ENCODE assay signal across 11 cellular contexts in genomic region chr2:60992985-60993392, GRCh38. TPM values are rescaled to one million over a fixed set of nuclear protein-coding genes. Genes with fewer than 3 reads are reported as not detected.
DNase-seq lines count a peak whose midpoint lies in the region; ATAC-seq, FAIRE-seq and TF ChIP-seq lines count a peak whose summit lies in the region.
"Had no signal": no experiment of that assay in that cellular context is flagged by ENCODE, and none has a peak within 500 bp of the region (broad histone marks: within the 10 kb centered on the region; RNA-seq: fewer than 3 reads in every experiment).

No MANE protein-coding gene starts in this region.

- POLR2A ChIA-PET in HEK293T (lab: Yijun Ruan, JAX): no interaction called here

- 64 to 84% (median 71%) methylated on average over 7 of the region's 7 CpGs for WGBS in small intestine, 3 donors

- CTCF ChIA-PET in HEK293T (lab: Yijun Ruan, JAX): interaction anchor here (0.9 kb wide), 1 partner anchor 12 kb away, joined by 3 read pairs; no protein-coding TSS in a partner anchor

- H3K9me3 ChIP-seq in small intestine (ENCODE audit: control insufficient read depth, low read depth): no peaks in the 10 kb centered on the region

- H3K4me1 ChIP-seq in small intestine (ENCODE audit: control insufficient read depth in 2 of 2, insufficient read depth in 1 of 2, low read depth in 1 of 2, low read length in 1 of 2): no peaks in the 10 kb centered on the region
- H3K4me1 ChIP-seq: parathyroid adenoma had no signal

- ATAC-seq in HG02970 (IDR thresholded peaks at IDR 0.05; ENCODE audit: low FRiP score, unreplicated experiment): peak; percentile 92

- peaks cover 0 to 2% of the 10 kb centered on the region in 2 donors for H3K36me3 ChIP-seq in small intestine (ENCODE audit: control insufficient read depth in 2 of 2, insufficient read depth in 2 of 2, low read length in 2 of 2)
- H3K36me3 ChIP-seq: cardiac muscle cell had no signal

- peak; percentile 37 for DNase-seq in SKM-1 treated with dmso at 0.1 percent for 144 hours (lab: John Stamatoyannopoulos, UW; ENCODE audit: unreplicated experiment)
- no peak for DNase-seq in SKM-1 (lab: John Stamatoyannopoulos, UW; ENCODE audit: unreplicated experiment)
- peak; percentile 89 for DNase-seq in SIG-M5 treated with dmso at 0.1 percent for 504 hours (lab: John Stamatoyannopoulos, UW; ENCODE audit: unreplicated experiment)
- DNase-seq in small intestine: peak; percentile 38
- no peak for DNase-seq in HEK293T (ENCODE audit: extremely low spot score)
- no peak for DNase-seq in HuH-7.5 (ENCODE audit: low spot score)
- no peak for DNase-seq in DMS114 treated with DMSO at 0.1 percent for 48 hours (lab: John Stamatoyannopoulos, UW; ENCODE audit: unreplicated experiment)

- FAIRE-seq in small intestine (lab: Jason Lieb, UNC): no peak

- H3K27ac ChIP-seq in small intestine (ENCODE audit: low read depth in 1 of 2, low read length in 1 of 2): peak overlapping the region; percentile 4 to 80
- H3K27ac ChIP-seq: 22Rv1, cardiac muscle cell, parathyroid adenoma had no signal

- no peak overlapping the region for H3K4me3 ChIP-seq in small intestine (ENCODE audit: low read depth in 1 of 2, low read length in 2 of 2)
- H3K4me3 ChIP-seq: cardiac muscle cell had no signal

- H3K27me3 ChIP-seq in small intestine (ENCODE audit: control insufficient read depth in 2 of 2, insufficient read depth in 2 of 2, low read length in 2 of 2): no peaks in the 10 kb centered on the region
- H3K27me3 ChIP-seq: cardiac muscle cell had no signal

TF ChIP-seq in HEK293T, 16 proteins besides CTCF, POLR2A, EP300 and RAD21:
- TF ChIP-seq ZNF384 (IDR thresholded peaks at IDR 0.05) (no peak), BHLHE40 (IDR thresholded peaks at IDR 0.05; ENCODE audit: borderline replicate concordance) (no peak), FOXA1 (IDR thresholded peaks at IDR 0.05) (no peak), SUZ12 (IDR thresholded peaks at IDR 0.05) (no peak), NFRKB (IDR thresholded peaks at IDR 0.05) (no peak), L3MBTL2 (conservative IDR thresholded peaks at IDR 0.05) (no peak), CTBP1 (IDR thresholded peaks at IDR 0.05; ENCODE audit: borderline replicate concordance) (no peak), HDGF (IDR thresholded peaks at IDR 0.05; ENCODE audit: borderline replicate concordance) (no peak)

RNA-seq across cellular contexts. Expression of gene PEX13, which starts 24.5 kb away (rescaled TPM):
- 10 to 100 TPM; 10.3 to 12.3 (median 11.9) TPM for polyA plus RNA-seq in small intestine

RNA-seq across cellular contexts. Expression of gene PUS10, which starts 25.1 kb away (rescaled TPM):
- 10 to 100 TPM in 1 of 3 donors, 1 to 10 TPM in 2; 4.6 to 12.7 (median 5.9) TPM for polyA plus RNA-seq in small intestine

Comparison
In these comparisons a context has a peak if more than half of its experiments do, and no peak if none do; other contexts are left out.
1. DNase-seq: peak in SKM-1 treated with dmso at 0.1 percent for 144 hours (single experiment), SIG-M5 treated with dmso at 0.1 percent for 504 hours (single experiment) and small intestine (single experiment); none in SKM-1 (single experiment), HEK293T (single experiment), HuH-7.5 (single experiment) and DMS114 treated with DMSO at 0.1 percent for 48 hours (single experiment).